Comparison of ENCODE assay signal across 8 cellular contexts in the genomic region with DNA sequence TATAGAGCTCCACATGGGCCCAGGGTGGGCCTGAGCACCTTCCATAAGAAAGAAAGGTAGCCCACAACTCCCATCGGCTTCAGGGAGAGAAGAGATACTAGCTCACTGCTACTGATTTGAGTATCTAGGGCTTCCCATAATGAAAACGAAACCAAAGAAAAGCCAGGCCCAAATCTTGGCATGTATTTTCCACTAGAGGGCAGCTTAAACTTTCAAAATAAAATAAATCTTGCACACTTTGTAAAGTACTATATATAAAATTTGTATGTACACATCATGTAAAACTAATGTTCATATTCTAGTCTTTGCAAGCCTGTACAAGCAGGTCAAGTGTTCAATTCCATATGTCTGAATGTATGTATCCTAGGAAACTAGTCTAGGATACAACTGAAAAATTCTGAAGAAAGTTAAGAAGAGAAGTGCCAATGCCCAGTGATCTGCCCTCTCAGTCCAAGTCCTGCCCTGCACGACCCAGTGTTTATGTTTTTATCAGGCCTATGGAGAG.
A peak's percentile ranks its signal among the peaks of the same experiment; 100 is the strongest.
DNase-seq lines count a peak whose midpoint lies in the region; ATAC-seq and TF ChIP-seq lines count a peak whose summit lies in the region.

No MANE protein-coding gene starts in this region.

- peak overlapping the region; percentile 56; the same call in 1 of the 2 replicates for H2AFZ ChIP-seq in Loucy (ENCODE audit: low read length)

- intact Hi-C loops in activated CD8-positive, alpha-beta T cell treated with anti-CD3 and anti-CD28 coated beads for 36 hours (cut with micrococcal nuclease): loop anchor here (5.0 kb wide), 1 partner anchor 140 kb away; no protein-coding TSS in a partner anchor
- intact Hi-C loops in left ventricle myocardium inferior (cut with micrococcal nuclease): no loop called here
- intact Hi-C loops in sigmoid colon (cut with DNase I): loop anchor here (2.0 kb wide), 2 partner anchors 142 to 526 kb away; no protein-coding TSS in a partner anchor

- H3K27ac Mint-ChIP-seq in activated CD8-positive, alpha-beta T cell treated with anti-CD3 and anti-CD28 coated beads for 36 hours: no peak overlapping the region

- H3K79me2 ChIP-seq in Loucy (ENCODE audit: insufficient read depth, low read length): no peaks in the 10 kb centered on the region

- H3K9me3 Mint-ChIP-seq in activated CD8-positive, alpha-beta T cell treated with anti-CD3 and anti-CD28 coated beads for 36 hours: no peaks in the 10 kb centered on the region

- H3K27me3 ChIP-seq in Loucy (ENCODE audit: insufficient read depth, low read length, poor library complexity, severe bottlenecking) (no peaks in the 10 kb centered on the region), left ventricle myocardium inferior (ENCODE audit: low read depth) (no peaks in the 10 kb centered on the region), sigmoid colon (no peaks in the 10 kb centered on the region)

- CTCF ChIA-PET in activated CD8-positive, alpha-beta T cell treated with anti-CD3 and anti-CD28 coated beads for 36 hours (lab: Charles Lee): interaction anchor here (0.6 to 5.2 kb wide), 14 partner anchors 8 to 527 kb away, joined by 3 to 38 read pairs (median 4); no protein-coding TSS in a partner anchor

- no peaks in the 10 kb centered on the region for H3K27me3 Mint-ChIP-seq in activated CD8-positive, alpha-beta T cell treated with anti-CD3 and anti-CD28 coated beads for 36 hours

- no peaks in the 10 kb centered on the region for H3K36me3 ChIP-seq in Loucy (ENCODE audit: insufficient read depth, low read length)
- no peaks in the 10 kb centered on the region for H3K36me3 ChIP-seq in left ventricle myocardium inferior
- no peaks in the 10 kb centered on the region for H3K36me3 ChIP-seq in sigmoid colon

- no peak for ATAC-seq in activated CD8-positive, alpha-beta T cell treated with anti-CD3 and anti-CD28 coated beads for 36 hours

- no peak for TF ChIP-seq EP300 in sigmoid colon (IDR thresholded peaks at IDR 0.05)

- H3K36me3 Mint-ChIP-seq in activated CD8-positive, alpha-beta T cell treated with anti-CD3 and anti-CD28 coated beads for 36 hours (ENCODE audit: low read depth): no peaks in the 10 kb centered on the region

- peak; percentile 53 for TF ChIP-seq CTCF in Loucy (conservative IDR thresholded peaks at IDR 0.05; ENCODE audit: low read length)
- peak; percentile 55 for TF ChIP-seq CTCF in activated CD8-positive, alpha-beta T cell treated with anti-CD3 and anti-CD28 coated beads for 36 hours (IDR thresholded peaks at IDR 0.05)
- peak; percentile 74 for TF ChIP-seq CTCF in left ventricle myocardium inferior (IDR thresholded peaks at IDR 0.05; ENCODE audit: borderline replicate concordance)
- peak in 2 of 4 experiments; percentile 41 to 58 for TF ChIP-seq CTCF in sigmoid colon (IDR thresholded peaks at IDR 0.05)

- H3K4me1 ChIP-seq in Loucy (ENCODE audit: insufficient read depth, low read length, poor library complexity, severe bottlenecking) (no peaks in the 10 kb centered on the region), left ventricle myocardium inferior (peaks cover 20% of the 10 kb centered on the region), sigmoid colon (peaks cover 0 to 22% (median 16%) of the 10 kb centered on the region in 4 donors)

- H3K27ac ChIP-seq in left ventricle myocardium inferior (replicated peaks) (peak overlapping the region; percentile 29), sigmoid colon (peak overlapping the region in 3 of 4 donors; percentile 34 to 52 (median 50))

- H3K4me3 ChIP-seq in Loucy (ENCODE audit: low read length, poor library complexity, severe bottlenecking) (peak overlapping the region; percentile 50), left ventricle myocardium inferior (peak overlapping the region; percentile 39), sigmoid colon (peak overlapping the region in 1 of 4 donors; percentile 10)

- POLR2A ChIA-PET in activated CD8-positive, alpha-beta T cell treated with anti-CD3 and anti-CD28 coated beads for 36 hours (lab: Charles Lee): interaction anchor here (1.0 kb wide), 1 partner anchor 142 kb away, joined by 3 read pairs; no protein-coding TSS in a partner anchor

- no peaks in the 10 kb centered on the region for H3K9me3 ChIP-seq in Loucy (ENCODE audit: insufficient read depth, low read depth, low read length)
- no peaks in the 10 kb centered on the region for H3K9me3 ChIP-seq in left ventricle myocardium inferior (replicated peaks)
- no peaks in the 10 kb centered on the region for H3K9me3 ChIP-seq in sigmoid colon

- no peak overlapping the region for H3K4me3 Mint-ChIP-seq in activated CD8-positive, alpha-beta T cell treated with anti-CD3 and anti-CD28 coated beads for 36 hours

- no peaks in the 10 kb centered on the region for H3K9me2 ChIP-seq in Loucy (replicated peaks; ENCODE audit: low read depth, low read length)

- H3K4me2 ChIP-seq in Loucy (ENCODE audit: low read depth, low read length, poor library complexity, severe bottlenecking): peak overlapping the region; percentile 20

- H3K4me1 Mint-ChIP-seq in activated CD8-positive, alpha-beta T cell treated with anti-CD3 and anti-CD28 coated beads for 36 hours (ENCODE audit: low read depth): peaks cover 4% of the 10 kb centered on the region

- DNase-seq in NCI-H82 (lab: John Stamatoyannopoulos, UW): peak; percentile 10
- DNase-seq in NCI-H82 treated with DMSO at 0.1 percent for 48 hours (lab: John Stamatoyannopoulos, UW; ENCODE audit: unreplicated experiment): no peak
- DNase-seq in activated CD8-positive, alpha-beta T cell treated with anti-CD3 and anti-CD28 coated beads for 36 hours: no peak
- no peak for DNase-seq in left ventricle myocardium inferior
- no peak for DNase-seq in sigmoid colon
- no peak for DNase-seq in stimulated activated CD4-positive, alpha-beta T cell treated with anti-CD3 and anti-CD28 coated beads, Interleukin-4, amount 100 ng/mL, for 4 hours
- DNase-seq in stimulated activated CD4-positive, alpha-beta T cell treated with anti-CD3 and anti-CD28 coated beads, Interleukin-12 subunit alpha, Interleukin-12 subunit beta, amount 100 ng/mL, for 4 hours: no peak

- no peak overlapping the region for H3K9ac ChIP-seq in Loucy (ENCODE audit: low read depth, low read length, poor library complexity, severe bottlenecking)

- no peaks in the 10 kb centered on the region for H3F3A ChIP-seq in Loucy (ENCODE audit: low read depth)

- WGBS in sigmoid colon, 2 donors: 1 to 13% methylated on average over 3 of the region's 3 CpGs

- no peaks in the 10 kb centered on the region for H4K20me1 ChIP-seq in Loucy (ENCODE audit: insufficient read depth, low read length, poor library complexity, severe bottlenecking)

- TF ChIP-seq POLR2A in sigmoid colon (IDR thresholded peaks at IDR 0.05): no peak
